1 cellular context compared by ENCODE assay signal in the genomic region with DNA sequence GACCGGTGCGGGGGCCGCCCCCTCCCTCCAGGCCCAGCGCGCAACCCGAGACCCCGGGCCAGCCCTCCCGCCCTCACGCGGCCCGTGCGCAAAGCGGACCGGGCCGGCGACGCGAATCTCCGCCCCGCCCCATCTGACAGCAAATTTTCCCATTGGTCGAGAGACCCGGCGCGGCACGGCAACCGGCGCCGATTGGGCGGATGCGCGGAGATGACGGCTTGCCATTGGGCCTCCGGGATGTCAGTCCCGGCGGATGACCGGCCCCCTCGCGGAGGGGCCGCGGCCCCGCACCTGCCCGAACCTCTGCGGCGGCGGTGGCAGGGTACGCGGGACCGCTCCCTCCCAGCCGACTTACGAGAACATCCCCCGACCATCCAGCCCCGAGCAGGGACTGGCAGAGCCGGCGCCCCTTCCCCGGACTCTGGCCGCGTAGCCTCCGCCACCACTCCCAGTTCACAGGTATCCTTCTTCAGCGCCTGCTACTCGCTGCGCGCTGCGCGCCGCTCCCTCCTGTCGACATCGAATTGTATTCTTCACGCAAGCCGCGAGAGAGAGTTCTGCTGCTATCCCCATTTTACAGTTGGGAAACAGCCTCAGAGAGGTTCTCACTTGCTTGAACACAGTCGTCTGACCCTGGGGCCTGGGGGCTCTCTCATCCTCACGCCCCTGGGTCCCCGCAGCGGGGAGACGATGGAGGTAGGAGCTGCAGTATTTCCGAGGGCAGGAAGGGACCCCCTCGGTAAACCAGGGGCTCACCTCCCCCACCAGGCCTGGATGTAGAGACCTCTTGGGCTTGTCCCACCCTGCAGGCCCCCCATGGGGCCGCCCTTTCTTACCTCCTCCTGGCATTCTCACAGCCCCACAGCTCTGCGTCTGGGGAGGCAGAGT.
TF ChIP-seq lines count a peak whose summit lies in the region.

Gene ARVCF, minus strand, starts transcription at position 90 of the 888 bp plus-strand sequence. CDS start 26,029 bp downstream, outside the sequence.

TF ChIP-seq in GM12878, 131 proteins besides CTCF, POLR2A, EP300 and RAD21 (continued from another document and continues in another):
- TF ChIP-seq FOXM1 (IDR thresholded peaks at IDR 0.05; ENCODE audit: low read depth, low read length), result no peak
- TF ChIP-seq EZH2 (IDR thresholded peaks at IDR 0.05; ENCODE audit: borderline replicate concordance, control insufficient read depth, low read depth, low read length), result no peak
- TF ChIP-seq, protein P1, sequence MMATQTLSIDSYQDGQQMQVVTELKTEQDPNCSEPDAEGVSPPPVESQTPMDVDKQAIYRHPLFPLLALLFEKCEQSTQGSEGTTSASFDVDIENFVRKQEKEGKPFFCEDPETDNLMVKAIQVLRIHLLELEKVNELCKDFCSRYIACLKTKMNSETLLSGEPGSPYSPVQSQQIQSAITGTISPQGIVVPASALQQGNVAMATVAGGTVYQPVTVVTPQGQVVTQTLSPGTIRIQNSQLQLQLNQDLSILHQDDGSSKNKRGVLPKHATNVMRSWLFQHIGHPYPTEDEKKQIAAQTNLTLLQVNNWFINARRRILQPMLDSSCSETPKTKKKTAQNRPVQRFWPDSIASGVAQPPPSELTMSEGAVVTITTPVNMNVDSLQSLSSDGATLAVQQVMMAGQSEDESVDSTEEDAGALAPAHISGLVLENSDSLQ (IDR thresholded peaks at IDR 0.05), result peak; percentile 99
- no peak for TF ChIP-seq E4F1 (IDR thresholded peaks at IDR 0.05; ENCODE audit: borderline replicate concordance, partially characterized antibody)
- TF ChIP-seq SMARCA5 (IDR thresholded peaks at IDR 0.05), result 0 out of 2 replicates have a peak, but pooled peaks have one; percentile 21
- TF ChIP-seq TARDBP (IDR thresholded peaks at IDR 0.05; ENCODE audit: borderline replicate concordance), result no peak
- no peak for TF ChIP-seq JUND (IDR thresholded peaks at IDR 0.05; ENCODE audit: low read depth, low read length)
- TF ChIP-seq LARP7 (IDR thresholded peaks at IDR 0.05), result no peak
- TF ChIP-seq E2F4 (IDR thresholded peaks at IDR 0.05; ENCODE audit: low read depth, low read length), result no peak
- TF ChIP-seq TAF1 (IDR thresholded peaks at IDR 0.05; ENCODE audit: borderline replicate concordance, low read depth, low read length), result no peak
- TF ChIP-seq NR2C2 (IDR thresholded peaks at IDR 0.05; ENCODE audit: borderline replicate concordance, control insufficient read depth, insufficient read length, low read depth), result no peak
- no peak for TF ChIP-seq POLR2AphosphoS5 (IDR thresholded peaks at IDR 0.05; ENCODE audit: low read length)
- TF ChIP-seq RUNX3 (IDR thresholded peaks at IDR 0.05; ENCODE audit: low read length), result no peak
- TF ChIP-seq ZNF217 (IDR thresholded peaks at IDR 0.05), result no peak
- no peak for TF ChIP-seq RAD51 (IDR thresholded peaks at IDR 0.05)
- TF ChIP-seq TCF12 (IDR thresholded peaks at IDR 0.05; ENCODE audit: low read depth, low read length), result no peak
- no peak for TF ChIP-seq JUNB (IDR thresholded peaks at IDR 0.05)
- TF ChIP-seq CHD2 (IDR thresholded peaks at IDR 0.05; ENCODE audit: borderline replicate concordance, low read depth, low read length), result peak; percentile 93
- no peak for TF ChIP-seq IKZF1 (conservative IDR thresholded peaks at IDR 0.05)
- no peak for TF ChIP-seq ASH2L (IDR thresholded peaks at IDR 0.05; ENCODE audit: borderline replicate concordance, low read depth)
- TF ChIP-seq ESRRA (IDR thresholded peaks at IDR 0.05; ENCODE audit: low read length), result no peak
- no peak for TF ChIP-seq ZNF384 (IDR thresholded peaks at IDR 0.05; ENCODE audit: borderline replicate concordance, low read depth, low read length)
- no peak for TF ChIP-seq EED (IDR thresholded peaks at IDR 0.05; ENCODE audit: low read depth)
- no peak for TF ChIP-seq PAX5 (IDR thresholded peaks at IDR 0.05; ENCODE audit: borderline replicate concordance, low read depth, low read length)
- TF ChIP-seq BRCA1 (IDR thresholded peaks at IDR 0.05; ENCODE audit: low read depth, low read length), result no peak
- no peak for TF ChIP-seq GABPA (IDR thresholded peaks at IDR 0.05; ENCODE audit: low read depth)
- no peak for TF ChIP-seq USF2 (IDR thresholded peaks at IDR 0.05; ENCODE audit: borderline replicate concordance, low read depth, low read length)
- TF ChIP-seq MEF2A (IDR thresholded peaks at IDR 0.05; ENCODE audit: insufficient read depth, low read depth, low read length), result no peak
- TF ChIP-seq, protein P2, sequence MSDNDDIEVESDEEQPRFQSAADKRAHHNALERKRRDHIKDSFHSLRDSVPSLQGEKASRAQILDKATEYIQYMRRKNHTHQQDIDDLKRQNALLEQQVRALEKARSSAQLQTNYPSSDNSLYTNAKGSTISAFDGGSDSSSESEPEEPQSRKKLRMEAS (IDR thresholded peaks at IDR 0.05; ENCODE audit: low read depth, low read length), result no peak
- TF ChIP-seq NR2F1 (conservative IDR thresholded peaks at IDR 0.05), result no peak
- no peak for TF ChIP-seq POLR2AphosphoS2 (IDR thresholded peaks at IDR 0.05; ENCODE audit: low read depth, low read length)
- TF ChIP-seq, protein P3, sequence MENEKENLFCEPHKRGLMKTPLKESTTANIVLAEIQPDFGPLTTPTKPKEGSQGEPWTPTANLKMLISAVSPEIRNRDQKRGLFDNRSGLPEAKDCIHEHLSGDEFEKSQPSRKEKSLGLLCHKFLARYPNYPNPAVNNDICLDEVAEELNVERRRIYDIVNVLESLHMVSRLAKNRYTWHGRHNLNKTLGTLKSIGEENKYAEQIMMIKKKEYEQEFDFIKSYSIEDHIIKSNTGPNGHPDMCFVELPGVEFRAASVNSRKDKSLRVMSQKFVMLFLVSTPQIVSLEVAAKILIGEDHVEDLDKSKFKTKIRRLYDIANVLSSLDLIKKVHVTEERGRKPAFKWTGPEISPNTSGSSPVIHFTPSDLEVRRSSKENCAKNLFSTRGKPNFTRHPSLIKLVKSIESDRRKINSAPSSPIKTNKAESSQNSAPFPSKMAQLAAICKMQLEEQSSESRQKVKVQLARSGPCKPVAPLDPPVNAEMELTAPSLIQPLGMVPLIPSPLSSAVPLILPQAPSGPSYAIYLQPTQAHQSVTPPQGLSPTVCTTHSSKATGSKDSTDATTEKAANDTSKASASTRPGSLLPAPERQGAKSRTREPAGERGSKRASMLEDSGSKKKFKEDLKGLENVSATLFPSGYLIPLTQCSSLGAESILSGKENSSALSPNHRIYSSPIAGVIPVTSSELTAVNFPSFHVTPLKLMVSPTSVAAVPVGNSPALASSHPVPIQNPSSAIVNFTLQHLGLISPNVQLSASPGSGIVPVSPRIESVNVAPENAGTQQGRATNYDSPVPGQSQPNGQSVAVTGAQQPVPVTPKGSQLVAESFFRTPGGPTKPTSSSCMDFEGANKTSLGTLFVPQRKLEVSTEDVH (IDR thresholded peaks at IDR 0.05; ENCODE audit: low read depth, partially characterized antibody), result no peak
- no peak for TF ChIP-seq ZNF274 (IDR thresholded peaks at IDR 0.05; ENCODE audit: insufficient read depth, insufficient read length)
- peak; percentile 98 for TF ChIP-seq PBX3 (IDR thresholded peaks at IDR 0.05; ENCODE audit: insufficient replicate concordance, low read depth, low read length)
- TF ChIP-seq SKIL (IDR thresholded peaks at IDR 0.05; ENCODE audit: low read depth, poor library complexity, severe bottlenecking), result no peak
- TF ChIP-seq SIX5 (IDR thresholded peaks at IDR 0.05; ENCODE audit: low read depth, low read length, severe bottlenecking), result no peak
- no peak for TF ChIP-seq CHD4 (IDR thresholded peaks at IDR 0.05)
- peak; percentile 99 for TF ChIP-seq DPF2 (IDR thresholded peaks at IDR 0.05)
- TF ChIP-seq PAX8 (IDR thresholded peaks at IDR 0.05), result no peak
- TF ChIP-seq, protein P4, sequence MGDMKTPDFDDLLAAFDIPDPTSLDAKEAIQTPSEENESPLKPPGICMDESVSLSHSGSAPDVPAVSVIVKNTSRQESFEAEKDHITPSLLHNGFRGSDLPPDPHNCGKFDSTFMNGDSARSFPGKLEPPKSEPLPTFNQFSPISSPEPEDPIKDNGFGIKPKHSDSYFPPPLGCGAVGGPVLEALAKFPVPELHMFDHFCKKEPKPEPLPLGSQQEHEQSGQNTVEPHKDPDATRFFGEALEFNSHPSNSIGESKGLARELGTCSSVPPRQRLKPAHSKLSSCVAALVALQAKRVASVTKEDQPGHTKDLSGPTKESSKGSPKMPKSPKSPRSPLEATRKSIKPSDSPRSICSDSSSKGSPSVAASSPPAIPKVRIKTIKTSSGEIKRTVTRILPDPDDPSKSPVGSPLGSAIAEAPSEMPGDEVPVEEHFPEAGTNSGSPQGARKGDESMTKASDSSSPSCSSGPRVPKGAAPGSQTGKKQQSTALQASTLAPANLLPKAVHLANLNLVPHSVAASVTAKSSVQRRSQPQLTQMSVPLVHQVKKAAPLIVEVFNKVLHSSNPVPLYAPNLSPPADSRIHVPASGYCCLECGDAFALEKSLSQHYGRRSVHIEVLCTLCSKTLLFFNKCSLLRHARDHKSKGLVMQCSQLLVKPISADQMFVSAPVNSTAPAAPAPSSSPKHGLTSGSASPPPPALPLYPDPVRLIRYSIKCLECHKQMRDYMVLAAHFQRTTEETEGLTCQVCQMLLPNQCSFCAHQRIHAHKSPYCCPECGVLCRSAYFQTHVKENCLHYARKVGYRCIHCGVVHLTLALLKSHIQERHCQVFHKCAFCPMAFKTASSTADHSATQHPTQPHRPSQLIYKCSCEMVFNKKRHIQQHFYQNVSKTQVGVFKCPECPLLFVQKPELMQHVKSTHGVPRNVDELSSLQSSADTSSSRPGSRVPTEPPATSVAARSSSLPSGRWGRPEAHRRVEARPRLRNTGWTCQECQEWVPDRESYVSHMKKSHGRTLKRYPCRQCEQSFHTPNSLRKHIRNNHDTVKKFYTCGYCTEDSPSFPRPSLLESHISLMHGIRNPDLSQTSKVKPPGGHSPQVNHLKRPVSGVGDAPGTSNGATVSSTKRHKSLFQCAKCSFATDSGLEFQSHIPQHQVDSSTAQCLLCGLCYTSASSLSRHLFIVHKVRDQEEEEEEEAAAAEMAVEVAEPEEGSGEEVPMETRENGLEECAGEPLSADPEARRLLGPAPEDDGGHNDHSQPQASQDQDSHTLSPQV (IDR thresholded peaks at IDR 0.05), result no peak
- no peak for TF ChIP-seq RCOR1 (conservative IDR thresholded peaks at IDR 0.05; ENCODE audit: low read depth, low read length)
- no peak for TF ChIP-seq SIN3A (IDR thresholded peaks at IDR 0.05; ENCODE audit: low read depth, low read length)
- TF ChIP-seq SPI1 (IDR thresholded peaks at IDR 0.05; ENCODE audit: borderline replicate concordance, insufficient read depth, low read depth, low read length), result no peak
- no peak for TF ChIP-seq MTA3 (IDR thresholded peaks at IDR 0.05; ENCODE audit: borderline replicate concordance, low read length)
- no peak for TF ChIP-seq TBL1XR1 (IDR thresholded peaks at IDR 0.05; ENCODE audit: low read depth, low read length)
